ENCODE assay signal across 10 cellular contexts in the genomic region with DNA sequence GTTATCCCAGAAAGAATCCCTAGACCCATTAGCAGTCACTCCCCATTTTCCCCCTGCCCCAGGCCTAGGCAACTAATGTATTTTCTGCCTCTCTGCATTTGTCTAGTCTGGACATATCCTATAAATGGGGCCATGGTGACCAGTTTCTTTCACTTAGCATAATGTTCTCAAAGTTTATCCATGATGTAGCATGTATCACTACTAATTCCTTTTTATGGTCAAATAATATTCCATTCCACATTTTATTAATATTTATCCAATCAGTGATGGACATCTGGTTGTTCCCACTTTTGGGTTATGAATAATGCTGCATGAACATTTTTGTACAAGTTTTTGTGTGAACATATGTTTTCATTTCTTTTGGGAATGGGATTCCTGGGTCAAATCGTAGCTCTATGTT. TPM values are rescaled to one million over a fixed set of nuclear protein-coding genes. Genes with fewer than 3 reads are reported as not detected.
DNase-seq lines count a peak whose midpoint lies in the region; ATAC-seq and TF ChIP-seq lines count a peak whose summit lies in the region.
"Had no signal": no experiment of that assay in that cellular context is flagged by ENCODE, and none has a peak within 500 bp of the region (broad histone marks: within the 10 kb centered on the region; RNA-seq: fewer than 3 reads in every experiment).

No MANE protein-coding gene starts in this region.

- DNase-seq in T-helper 17 cell (no peak), fibroblast of pulmonary artery (ENCODE audit: low read depth) (no peak), progenitor cell of endocrine pancreas (ENCODE audit: low spot score, unreplicated experiment) (no peak), hippocampal formation (lab: John Stamatoyannopoulos, UW) (no peak), A673 (ENCODE audit: low spot score) (no peak)
- no peak for DNase-seq in activated CD4-positive, alpha-beta T cell treated with anti-CD3 and anti-CD28 coated beads, Interleukin-2, amount 50 U/mL, for 1 hour
- DNase-seq: NCI-H345; stimulated activated naive CD8-positive, alpha-beta T cell treated with anti-CD3 and anti-CD28 coated beads, Interleukin-15, Interleukin-2, amounts not matched to agents 100 U/mL and 50 U/mL, for 24 hours had no signal

- H3K9me3 ChIP-seq in DOHH2 (ENCODE audit: control insufficient read depth, insufficient read depth, low read length) (no peaks in the 10 kb centered on the region), T-helper 17 cell (ENCODE audit: control insufficient read depth, low read length, poor library complexity, severe bottlenecking) (no peaks in the 10 kb centered on the region), A673 (ENCODE audit: low read depth, low read length, poor library complexity, severe bottlenecking) (no peaks in the 10 kb centered on the region)

- no peak for ATAC-seq in T-helper 17 cell
- no peak for ATAC-seq in HG03439 (IDR thresholded peaks at IDR 0.05; ENCODE audit: unreplicated experiment)
- ATAC-seq: stimulated activated naive CD8-positive, alpha-beta T cell treated with anti-CD3 and anti-CD28 coated beads, Interleukin-15, Interleukin-2, amounts not matched to agents 100 U/mL and 50 U/mL, for 24 hours had no signal

- no peaks in the 10 kb centered on the region for H3K36me3 ChIP-seq in DOHH2 (ENCODE audit: control insufficient read depth, low read length)
- H3K36me3 ChIP-seq in A673 (ENCODE audit: insufficient read depth, low read length, poor library complexity, severe bottlenecking) = no peaks in the 10 kb centered on the region

- H3K79me2 ChIP-seq in DOHH2 (ENCODE audit: control insufficient read depth, low read length) = peaks cover 26% of the 10 kb centered on the region

- BruUV-seq in A673 (replicated peaks; lab: Mats Ljungman, UMichigan) = no TSS peak

- peaks cover 16% of the 10 kb centered on the region for H3K4me1 ChIP-seq in DOHH2 (ENCODE audit: control insufficient read depth, low read length)
- H3K4me1 ChIP-seq in A673 (ENCODE audit: insufficient read depth, low read length, poor library complexity, severe bottlenecking) = peaks cover 5% of the 10 kb centered on the region

- H3F3A ChIP-seq in DOHH2 (ENCODE audit: control insufficient read depth, insufficient read depth) = no peaks in the 10 kb centered on the region

- H3K4me2 ChIP-seq in DOHH2 (ENCODE audit: low read length) = peak overlapping the region; percentile 77

- no peaks in the 10 kb centered on the region for H4K20me1 ChIP-seq in DOHH2 (ENCODE audit: control insufficient read depth, insufficient read depth, low read depth, low read length)

- H3K4me1 Mint-ChIP-seq in T-helper 17 cell (peaks cover 18% of the 10 kb centered on the region), progenitor cell of endocrine pancreas (ENCODE audit: low read depth) (peaks cover 25% of the 10 kb centered on the region)

- H3K9me3 Mint-ChIP-seq in progenitor cell of endocrine pancreas (ENCODE audit: low read depth) = no peaks in the 10 kb centered on the region

- H3K9me2 ChIP-seq in DOHH2 (replicated peaks; ENCODE audit: control insufficient read depth, low read length) = no peaks in the 10 kb centered on the region

- H3K4me3 ChIP-seq in DOHH2 (ENCODE audit: low read length) (peak overlapping the region; percentile 78), fibroblast of pulmonary artery (replicated peaks; ENCODE audit: low read depth, low read length) (peak overlapping the region; percentile 74), A673 (ENCODE audit: low read depth, low read length, poor library complexity, severe bottlenecking) (no peak overlapping the region)

- H3K27ac ChIP-seq in DOHH2 (ENCODE audit: low read depth, low read length) = no peak overlapping the region
- H3K27ac ChIP-seq in A673 (ENCODE audit: low read depth, low read length, poor library complexity, severe bottlenecking) = no peak overlapping the region

- intact Hi-C loops in A673 (cut with micrococcal nuclease; ENCODE audit: unreplicated experiment) = loop anchor here (10.0 kb wide), 1 partner anchor 257 kb away; no protein-coding TSS in a partner anchor

- H3K27me3 ChIP-seq in DOHH2 (ENCODE audit: control insufficient read depth, low read length) = peaks cover 4% of the 10 kb centered on the region
- H3K27me3 ChIP-seq in A673 (replicated peaks; ENCODE audit: insufficient read depth, low read depth, low read length, poor library complexity) = peaks cover 37% of the 10 kb centered on the region

- peaks cover 6% of the 10 kb centered on the region for H3K36me3 Mint-ChIP-seq in T-helper 17 cell (ENCODE audit: low read depth)
- peaks cover 1% of the 10 kb centered on the region for H3K36me3 Mint-ChIP-seq in progenitor cell of endocrine pancreas (ENCODE audit: insufficient read depth)

- H3K27ac Mint-ChIP-seq in T-helper 17 cell (peak overlapping the region; percentile 80), progenitor cell of endocrine pancreas (peak overlapping the region; percentile 97)

- peaks cover 48% of the 10 kb centered on the region for H3K27me3 Mint-ChIP-seq in T-helper 17 cell
- H3K27me3 Mint-ChIP-seq in progenitor cell of endocrine pancreas = peaks cover 3% of the 10 kb centered on the region

- POLR2A ChIA-PET in A673 (lab: Charles Lee; ENCODE audit: low non-redundant PET) = no interaction called here

- CTCF ChIA-PET in A673 (lab: Charles Lee) = interaction anchor here (0.6 to 1.6 kb wide), 2 partner anchors 244 to 259 kb away, joined by 3 to 4 read pairs; no protein-coding TSS in a partner anchor

- H3K4me3 Mint-ChIP-seq in T-helper 17 cell = peak overlapping the region; percentile 96
- H3K4me3 Mint-ChIP-seq in progenitor cell of endocrine pancreas (ENCODE audit: low read depth) = peak overlapping the region; percentile 94

- TF ChIP-seq CTCF in DOHH2 (IDR thresholded peaks at IDR 0.05; ENCODE audit: low read depth, low read length, poor library complexity, severe bottlenecking) = no peak
- no peak for TF ChIP-seq CTCF in fibroblast of pulmonary artery (IDR thresholded peaks at IDR 0.05; ENCODE audit: low read length, missing control alignments)
- no peak for TF ChIP-seq CTCF in progenitor cell of endocrine pancreas (IDR thresholded peaks at IDR 0.05; ENCODE audit: unreplicated experiment)
- TF ChIP-seq CTCF in A673 (conservative IDR thresholded peaks at IDR 0.05; ENCODE audit: low read depth, low read length) = no peak

RNA-seq across cellular contexts. Expression of gene FCHO2, which starts 1.5 kb away (rescaled TPM):
- total RNA-seq in T-helper 17 cell (1 to 10 TPM; 4.2 to 4.4 TPM), progenitor cell of endocrine pancreas (23.6 and 30.2 TPM in 2 replicates), A673 (2021) (2.5 and 5.8 TPM in 2 replicates)
